ENCODE assay signal across 36 cellular contexts in genomic region chr1:198494139-198494538, GRCh38. TPM values are rescaled to one million over a fixed set of nuclear protein-coding genes. Genes with fewer than 3 reads are reported as not detected.
"Had no signal": no experiment of that assay in that cellular context is flagged by ENCODE, and none has a peak within 500 bp of the region (broad histone marks: within the 10 kb centered on the region; RNA-seq: fewer than 3 reads in every experiment).

No MANE protein-coding gene starts in this region.

- H3K4me1 ChIP-seq: Peyer's patch had no signal

- H3K27me3 Mint-ChIP-seq: activated B cell treated with CpG ODN at 0.5 μM for 24 hours; activated CD4-positive, alpha-beta memory T cell treated with anti-CD3 and anti-CD28 coated beads, Interleukin-2, amount 10 ng/mL, durations not matched to agents 7 days and 5 days; activated naive CD8-positive, alpha-beta T cell; activated T-helper 17 cell treated with anti-CD3 and anti-CD28 coated beads, Interleukin-2, amount 50 U/mL, for 72 hours; T-cell had no signal

- DNase-seq: activated B cell treated with CpG ODN at 0.5 μM for 24 hours; activated CD4-positive, alpha-beta memory T cell treated with anti-CD3 and anti-CD28 coated beads, Interleukin-2, amount 10 ng/mL, durations not matched to agents 7 days and 5 days; activated CD4-positive, alpha-beta T cell treated with anti-CD3 and anti-CD28 coated beads for 1 hour; activated CD4-positive, alpha-beta T cell treated with anti-CD3 and anti-CD28 coated beads, Interleukin-2, amount 50 U/mL, for 1 hour; activated gamma-delta T cell; activated naive CD4-positive, alpha-beta T cell treated with anti-CD3 and anti-CD28 coated beads for 36 hours; activated T-cell treated with anti-CD3 and anti-CD28 coated beads for 4 hours; activated T-cell treated with anti-CD3 and anti-CD28 coated beads, Interleukin-2, amount 50 U/mL, for 48 hours; amygdala; KBM-7; MV-4-11; NCI-H1092 treated with DMSO at 0.1 percent for 48 hours; NCI-H1417 treated with DMSO at 0.1 percent for 48 hours; NCI-H1694; NCI-H2029; NCI-H2107; NCI-H2171 treated with DMSO at 0.1 percent for 48 hours; NCI-H345; NCI-H510A; NCI-H69; NK-92 treated with Interleukin-12 subunit alpha and Interleukin-12 subunit beta, amount 100 ng/mL, for 24 hours; Peyer's patch; SHP77 treated with DMSO at 0.1 percent for 48 hours; T-cell; T-helper 2 cell; T1000 had no signal

- H3K36me3 ChIP-seq: cardiac muscle cell, Peyer's patch had no signal

- H3K4me3 Mint-ChIP-seq: activated B cell treated with CpG ODN at 0.5 μM for 24 hours; activated CD4-positive, alpha-beta memory T cell treated with anti-CD3 and anti-CD28 coated beads, Interleukin-2, amount 10 ng/mL, durations not matched to agents 7 days and 5 days; activated naive CD4-positive, alpha-beta T cell treated with anti-CD3 and anti-CD28 coated beads for 36 hours; activated naive CD8-positive, alpha-beta T cell; activated T-helper 17 cell treated with anti-CD3 and anti-CD28 coated beads, Interleukin-2, amount 50 U/mL, for 72 hours; brain; T-cell had no signal

- H3K27ac ChIP-seq: cardiac muscle cell, Peyer's patch had no signal

- H3K27me3 ChIP-seq: cardiac muscle cell, Peyer's patch had no signal

- H3K4me3 ChIP-seq: cardiac muscle cell, Peyer's patch had no signal

- H3K9me3 Mint-ChIP-seq: activated B cell treated with CpG ODN at 0.5 μM for 24 hours; activated naive CD4-positive, alpha-beta T cell treated with anti-CD3 and anti-CD28 coated beads for 36 hours; activated T-helper 17 cell treated with anti-CD3 and anti-CD28 coated beads, Interleukin-2, amount 50 U/mL, for 72 hours; brain; T-cell had no signal

- H3K27ac Mint-ChIP-seq: activated B cell treated with CpG ODN at 0.5 μM for 24 hours; activated CD4-positive, alpha-beta memory T cell treated with anti-CD3 and anti-CD28 coated beads, Interleukin-2, amount 10 ng/mL, durations not matched to agents 7 days and 5 days; activated naive CD4-positive, alpha-beta T cell treated with anti-CD3 and anti-CD28 coated beads for 36 hours; activated naive CD8-positive, alpha-beta T cell; activated T-helper 17 cell treated with anti-CD3 and anti-CD28 coated beads, Interleukin-2, amount 50 U/mL, for 72 hours; brain; T-cell had no signal

- FAIRE-seq: astrocyte, TTC549 had no signal

- H3K36me3 Mint-ChIP-seq: activated naive CD8-positive, alpha-beta T cell; brain; T-cell had no signal

- H3K4me1 Mint-ChIP-seq: brain had no signal

- H3K9me3 ChIP-seq: Peyer's patch had no signal

RNA-seq across cellular contexts. Expression of gene ATP6V1G3, which starts 46.3 kb away (rescaled TPM):
- total RNA-seq: activated B cell treated with CpG ODN at 0.5 μM for 24 hours; activated CD4-positive, alpha-beta memory T cell treated with anti-CD3 and anti-CD28 coated beads, Interleukin-2, amount 10 ng/mL, durations not matched to agents 7 days and 5 days; activated CD8-positive, alpha-beta memory T cell treated with anti-CD3 and anti-CD28 coated beads for 36 hours; activated naive CD4-positive, alpha-beta T cell treated with anti-CD3 and anti-CD28 coated beads for 36 hours; activated T-helper 17 cell treated with anti-CD3 and anti-CD28 coated beads, Interleukin-2, amount 50 U/mL, for 72 hours; astrocyte; cardiac muscle cell; LHCN-M2; MCF 10A; Peyer's patch; SK-MEL-5; T-cell had no signal
- polyA plus RNA-seq: cardiac muscle cell had no signal
